Comparison of ENCODE assay signal across 8 cellular contexts in genomic region chr2:196640031-196640548, GRCh38. TPM values are rescaled to one million over a fixed set of nuclear protein-coding genes. Genes with fewer than 3 reads are reported as not detected.
DNase-seq lines count a peak whose midpoint lies in the region; ATAC-seq and TF ChIP-seq lines count a peak whose summit lies in the region.

No MANE protein-coding gene starts in this region.

- H3K4me1 ChIP-seq in Panc1 (ENCODE audit: control insufficient read depth, insufficient read depth, low read length) = peaks cover 8% of the 10 kb centered on the region
- no peaks in the 10 kb centered on the region for H3K4me1 ChIP-seq in foreskin keratinocyte

- no TSS peak for BruUV-seq in Panc1 (replicated peaks; lab: Mats Ljungman, UMichigan)

- H3K9me3 Mint-ChIP-seq in stimulated activated naive B cell treated with anti-CD40 and anti-IgM and Interleukin-4, amounts not matched to agents 10 μg/mL and 1 μg/mL and 100 μg/mL, for 72 hours = no peaks in the 10 kb centered on the region

- peak; percentile 20; the same call in 1 of the 2 replicates for TF ChIP-seq CTCF in Panc1 (IDR thresholded peaks at IDR 0.05)
- TF ChIP-seq CTCF in foreskin keratinocyte (conservative IDR thresholded peaks at IDR 0.05) = no peak

- POLR2A ChIA-PET in Panc1 (lab: Charles Lee) = no interaction called here

- CTCF ChIA-PET in Panc1 (lab: Charles Lee) = no interaction called here

- ATAC-seq in Panc1 (peak; percentile 4; the same call in 1 of the 2 replicates), foreskin keratinocyte (peak; percentile 8), HG03097 (IDR thresholded peaks at IDR 0.05; ENCODE audit: low FRiP score, unreplicated experiment) (no peak), GM18867 (IDR thresholded peaks at IDR 0.05; ENCODE audit: unreplicated experiment) (no peak)
- ATAC-seq in stimulated activated naive B cell treated with anti-CD40 and anti-IgM and Interleukin-4, amounts not matched to agents 10 μg/mL and 1 μg/mL and 100 μg/mL, for 72 hours (replicated peaks) = no peak

- peaks cover 10 to 11% of the 10 kb centered on the region in 2 donors for H3K4me1 Mint-ChIP-seq in stimulated activated naive B cell treated with anti-CD40 and anti-IgM and Interleukin-4, amounts not matched to agents 10 μg/mL and 1 μg/mL and 100 μg/mL, for 72 hours

- DNase-seq in NCI-H510A treated with DMSO at 0.1 percent for 48 hours (lab: John Stamatoyannopoulos, UW) (peak; percentile 42), NCI-H510A (lab: John Stamatoyannopoulos, UW) (no peak), Panc1 (ENCODE audit: low read depth, low spot score) (no peak), foreskin keratinocyte (no peak), NCI-H2107 treated with DMSO at 0.1 percent for 48 hours (lab: John Stamatoyannopoulos, UW; ENCODE audit: unreplicated experiment) (no peak)
- DNase-seq in stimulated activated naive B cell treated with anti-CD40 and anti-IgM and Interleukin-4, amounts not matched to agents 10 μg/mL and 1 μg/mL and 100 μg/mL, for 72 hours = no peak

- H3K27ac Mint-ChIP-seq in stimulated activated naive B cell treated with anti-CD40 and anti-IgM and Interleukin-4, amounts not matched to agents 10 μg/mL and 1 μg/mL and 100 μg/mL, for 72 hours = peak overlapping the region; percentile 15

- intact Hi-C loops in Panc1 (cut with micrococcal nuclease; ENCODE audit: unreplicated experiment) = no loop called here

- no peaks in the 10 kb centered on the region for H3K9me3 ChIP-seq in Panc1 (ENCODE audit: control insufficient read depth, insufficient read depth, low read depth, low read length)

- H3K36me3 Mint-ChIP-seq in stimulated activated naive B cell treated with anti-CD40 and anti-IgM and Interleukin-4, amounts not matched to agents 10 μg/mL and 1 μg/mL and 100 μg/mL, for 72 hours = no peaks in the 10 kb centered on the region

- no peaks in the 10 kb centered on the region for H3K27me3 Mint-ChIP-seq in stimulated activated naive B cell treated with anti-CD40 and anti-IgM and Interleukin-4, amounts not matched to agents 10 μg/mL and 1 μg/mL and 100 μg/mL, for 72 hours

- H3K27ac ChIP-seq in Panc1 (ENCODE audit: low read length) = peak overlapping the region; percentile 85
- no peak overlapping the region for H3K27ac ChIP-seq in foreskin keratinocyte

- in situ Hi-C loops in Panc1 (cut with HindIII; ENCODE audit: low pct_unique_long_range_greater_than_20kb, low sequenced_read_pairs) = no loop called here

- peak overlapping the region; percentile 91 to 96 for H3K4me3 Mint-ChIP-seq in stimulated activated naive B cell treated with anti-CD40 and anti-IgM and Interleukin-4, amounts not matched to agents 10 μg/mL and 1 μg/mL and 100 μg/mL, for 72 hours

- no peaks in the 10 kb centered on the region for H3K27me3 ChIP-seq in Panc1 (ENCODE audit: control insufficient read depth, insufficient read depth, low read length)
- H3K27me3 ChIP-seq in foreskin keratinocyte = no peaks in the 10 kb centered on the region

- H3K36me3 ChIP-seq in Panc1 (ENCODE audit: control insufficient read depth, insufficient read depth, low read length) = peaks cover 2% of the 10 kb centered on the region; the same call in 1 of the 2 replicates

- peak overlapping the region; percentile 86 to 94 for H3K4me3 ChIP-seq in Panc1 (ENCODE audit: low read depth in 2 of 2, low read length in 2 of 2)

RNA-seq across cellular contexts. Expression of gene CCDC150, which starts 0.6 kb away (rescaled TPM):
- total RNA-seq in Panc1 (2021; ENCODE audit: unreplicated experiment) (19.0 TPM), foreskin keratinocyte (5.5 and 6.9 TPM in 2 replicates)
- 4.2 TPM for polyA plus RNA-seq in Panc1 (2012; ENCODE audit: insufficient read length)
- polyA plus RNA-seq in foreskin keratinocyte = 2.4 and 2.5 TPM in 2 replicates

RNA-seq across cellular contexts. Expression of gene HECW2, which starts 46.7 kb away (rescaled TPM):
- total RNA-seq in Panc1 (2021; ENCODE audit: unreplicated experiment) (11.1 TPM), foreskin keratinocyte (0.35 and 1.3 TPM in 2 replicates)
- 4.3 TPM for polyA plus RNA-seq in Panc1 (2012; ENCODE audit: insufficient read length)
- 0.04 and 0.43 TPM in 2 replicates for polyA plus RNA-seq in foreskin keratinocyte

Comparison
In these comparisons a context has a peak if more than half of its experiments do, and no peak if none do; other contexts are left out.
1. ATAC-seq: peak in Panc1 (single experiment) and foreskin keratinocyte (single experiment); none in stimulated activated naive B cell treated with anti-CD40 and anti-IgM and Interleukin-4, amounts not matched to agents 10 μg/mL and 1 μg/mL and 100 μg/mL, for 72 hours (0 of 2), HG03097 (single experiment) and GM18867 (single experiment).